17 cellular contexts compared by ENCODE assay signal in genomic region chr1:174399211-174399610, GRCh38.
"Had no signal": no experiment of that assay in that cellular context is flagged by ENCODE, and none has a peak within 500 bp of the region (broad histone marks: within the 10 kb centered on the region; RNA-seq: fewer than 3 reads in every experiment).

No MANE protein-coding gene starts in this region.

- H3K4me1 Mint-ChIP-seq: activated naive CD4-positive, alpha-beta T cell treated with anti-CD3 and anti-CD28 coated beads, Interleukin-2, amount 10 ng/mL, durations not matched to agents 7 days and 5 days had no signal

- H3K36me3 ChIP-seq: lower lobe of right lung, ovary, uterus had no signal

- H3K27me3 Mint-ChIP-seq: activated CD4-positive, alpha-beta T cell treated with anti-CD3 and anti-CD28 coated beads, Interleukin-2, amount 10 ng/mL, durations not matched to agents 7 days and 5 days; activated naive CD4-positive, alpha-beta T cell treated with anti-CD3 and anti-CD28 coated beads, Interleukin-2, amount 10 ng/mL, durations not matched to agents 7 days and 5 days; naive B cell; stimulated activated memory B cell treated with anti-CD40 and anti-IgM and Interleukin-4, amounts not matched to agents 10 μg/mL and 1 μg/mL and 100 μg/mL, for 72 hours had no signal

- ATAC-seq: body of pancreas; lower lobe of right lung; stimulated activated memory B cell treated with anti-CD40 and anti-IgM and Interleukin-4, amounts not matched to agents 10 μg/mL and 1 μg/mL and 100 μg/mL, for 72 hours had no signal

- H3K4me3 Mint-ChIP-seq: activated CD4-positive, alpha-beta T cell treated with anti-CD3 and anti-CD28 coated beads, Interleukin-2, amount 10 ng/mL, durations not matched to agents 7 days and 5 days; activated naive CD4-positive, alpha-beta T cell treated with anti-CD3 and anti-CD28 coated beads, Interleukin-2, amount 10 ng/mL, durations not matched to agents 7 days and 5 days; stimulated activated memory B cell treated with anti-CD40 and anti-IgM and Interleukin-4, amounts not matched to agents 10 μg/mL and 1 μg/mL and 100 μg/mL, for 72 hours had no signal

- DNase-seq: activated CD4-positive, alpha-beta T cell treated with anti-CD3 and anti-CD28 coated beads, Interleukin-2, amount 10 ng/mL, durations not matched to agents 7 days and 5 days; activated naive CD4-positive, alpha-beta T cell treated with anti-CD3 and anti-CD28 coated beads, Interleukin-2, amount 10 ng/mL, durations not matched to agents 7 days and 5 days; activated T-cell treated with anti-CD3 and anti-CD28 coated beads for 4 hours; body of pancreas; central memory CD4-positive, alpha-beta T cell; esophagus squamous epithelium; foreskin fibroblast; lower lobe of right lung; midbrain; naive B cell; ovary; stimulated activated CD4-positive, alpha-beta T cell treated with anti-CD3 and anti-CD28 coated beads, Interleukin-2, amount 100 ng/mL, for 48 hours; T-helper 2 cell; tibial artery; uterus had no signal

- H3K4me1 ChIP-seq: body of pancreas, esophagus squamous epithelium, lower lobe of right lung, tibial artery, uterus had no signal

- H3K27ac ChIP-seq: body of pancreas, coronary artery, esophagus squamous epithelium, lower lobe of right lung, ovary, tibial artery, uterus had no signal

- H3K27ac Mint-ChIP-seq: activated CD4-positive, alpha-beta T cell treated with anti-CD3 and anti-CD28 coated beads, Interleukin-2, amount 10 ng/mL, durations not matched to agents 7 days and 5 days; activated naive CD4-positive, alpha-beta T cell treated with anti-CD3 and anti-CD28 coated beads, Interleukin-2, amount 10 ng/mL, durations not matched to agents 7 days and 5 days; stimulated activated memory B cell treated with anti-CD40 and anti-IgM and Interleukin-4, amounts not matched to agents 10 μg/mL and 1 μg/mL and 100 μg/mL, for 72 hours had no signal

- H3K9me3 ChIP-seq: body of pancreas, esophagus squamous epithelium, lower lobe of right lung, ovary, uterus had no signal

- H3K4me3 ChIP-seq: body of pancreas, coronary artery, esophagus squamous epithelium, lower lobe of right lung, ovary, tibial artery, uterus had no signal

- H3K9me3 Mint-ChIP-seq: stimulated activated memory B cell treated with anti-CD40 and anti-IgM and Interleukin-4, amounts not matched to agents 10 μg/mL and 1 μg/mL and 100 μg/mL, for 72 hours had no signal

- H3K27me3 ChIP-seq: body of pancreas, esophagus squamous epithelium, ovary, tibial artery, uterus had no signal
